Comparison of ENCODE assay signal across 8 cellular contexts in the genomic region with DNA sequence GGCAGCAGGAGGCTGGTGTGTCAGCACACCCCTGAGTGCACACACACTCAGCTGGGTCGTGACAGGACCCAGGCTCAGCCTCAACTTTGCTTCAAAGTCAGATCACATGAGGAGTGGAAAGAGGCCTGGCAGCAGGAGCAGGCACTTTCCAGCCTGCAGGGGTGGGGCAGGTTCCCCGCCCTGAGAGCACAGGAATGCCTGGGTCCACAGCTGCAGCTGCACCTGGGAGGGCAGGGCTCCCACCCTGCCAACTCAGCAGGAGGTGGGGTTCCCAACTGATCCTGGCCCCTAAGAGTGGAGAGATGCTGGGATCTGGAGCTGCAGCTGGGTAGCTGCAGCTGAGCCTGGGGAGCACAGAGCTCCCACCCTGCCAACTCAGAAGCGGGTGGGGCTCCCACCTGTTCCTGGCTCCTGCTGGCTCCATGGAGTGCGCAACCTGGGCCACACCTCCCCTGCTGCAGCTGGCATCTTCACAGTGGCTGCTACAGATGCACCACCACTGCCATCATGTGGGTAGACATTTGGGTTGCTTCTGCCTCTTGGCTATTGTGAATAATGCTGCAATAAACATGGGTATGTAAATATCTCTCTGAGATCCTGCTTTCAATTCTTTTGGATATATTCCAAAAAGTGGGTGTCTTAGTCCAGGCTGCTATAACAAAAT.
DNase-seq lines count a peak whose midpoint lies in the region; ATAC-seq and TF ChIP-seq lines count a peak whose summit lies in the region.
"Had no signal": no experiment of that assay in that cellular context is flagged by ENCODE, and none has a peak within 500 bp of the region (broad histone marks: within the 10 kb centered on the region; RNA-seq: fewer than 3 reads in every experiment).

No MANE protein-coding gene starts in this region.

- no peak overlapping the region for H3K4me3 ChIP-seq in LNCaP clone FGC (ENCODE audit: low read depth, low read length)

- DNase-seq in LNCaP clone FGC (ENCODE audit: low read depth) (no peak), mucosa of gallbladder (ENCODE audit: low spot score) (peak; percentile 33), ureter (ENCODE audit: low spot score) (no peak), UCSD-AML1 (lab: John Stamatoyannopoulos, UW; ENCODE audit: unreplicated experiment) (no peak)
- DNase-seq in activated CD4-positive, alpha-beta T cell treated with anti-CD3 and anti-CD28 coated beads, Interleukin-2, amount 50 U/mL, for 48 hours, result peak; percentile 5 to 13
- DNase-seq: retina had no signal

- no peak for ATAC-seq in GM21717 (IDR thresholded peaks at IDR 0.05; ENCODE audit: unreplicated experiment)

- TF ChIP-seq CTCF in GM12872 (IDR thresholded peaks at IDR 0.05; ENCODE audit: insufficient read depth, low read depth, low read length) (peak; percentile 36; the same call in 2 of the 3 replicates), LNCaP clone FGC (IDR thresholded peaks at IDR 0.05; ENCODE audit: control insufficient read depth, extremely low read depth, insufficient read depth) (peak; percentile 59)

Comparison
In these comparisons a context has a peak if more than half of its experiments do, and no peak if none do; other contexts are left out.
1. DNase-seq: peak in activated CD4-positive, alpha-beta T cell treated with anti-CD3 and anti-CD28 coated beads, Interleukin-2, amount 50 U/mL, for 48 hours (2 of 2) and mucosa of gallbladder (single experiment); none in LNCaP clone FGC (single experiment), ureter (single experiment) and UCSD-AML1 (single experiment).